ENCODE assay signal across 14 cellular contexts in genomic region chr3:120048355-120048754, GRCh38.
"Had no signal": no experiment of that assay in that cellular context is flagged by ENCODE, and none has a peak within 500 bp of the region (broad histone marks: within the 10 kb centered on the region; RNA-seq: fewer than 3 reads in every experiment).

No MANE protein-coding gene starts in this region.

- ATAC-seq: activated T-cell treated with anti-CD3 and anti-CD28 coated beads, Interleukin-2, amount 50 U/mL, for 4 hours; lower lobe of right lung; stimulated activated naive B cell treated with anti-CD40 and anti-IgM and Interleukin-4, amounts not matched to agents 10 μg/mL and 1 μg/mL and 100 μg/mL, for 72 hours had no signal

- DNase-seq: activated CD4-positive, alpha-beta T cell treated with anti-CD3 and anti-CD28 coated beads, Interleukin-2, amount 10 ng/mL, durations not matched to agents 24 days and 14 days; activated CD8-positive, alpha-beta memory T cell treated with anti-CD3 and anti-CD28 coated beads, Interleukin-2, amount 50 U/mL, for 4 hours; activated T-cell treated with anti-CD3 and anti-CD28 coated beads, Interleukin-2, amount 50 U/mL, for 4 hours; adrenal gland; caudate nucleus; immature natural killer cell; lower lobe of right lung; retina; spleen; stimulated activated CD4-positive, alpha-beta T cell treated with anti-CD3 and anti-CD28 coated beads, Interleukin-4, amount 100 ng/mL, for 4 hours; stimulated activated naive B cell treated with anti-CD40 and anti-IgM and Interleukin-4, amounts not matched to agents 10 μg/mL and 1 μg/mL and 100 μg/mL, for 72 hours; T-helper 1 cell had no signal

- H3K27ac ChIP-seq: adrenal gland, lower lobe of right lung, spleen had no signal

- H3K27ac Mint-ChIP-seq: activated CD4-positive, alpha-beta T cell treated with anti-CD3 and anti-CD28 coated beads, Interleukin-2, amount 10 ng/mL, durations not matched to agents 24 days and 14 days; nephron; stimulated activated naive B cell treated with anti-CD40 and anti-IgM and Interleukin-4, amounts not matched to agents 10 μg/mL and 1 μg/mL and 100 μg/mL, for 72 hours had no signal

- H3K36me3 ChIP-seq: adrenal gland, lower lobe of right lung had no signal

- H3K4me3 Mint-ChIP-seq: activated CD4-positive, alpha-beta T cell treated with anti-CD3 and anti-CD28 coated beads, Interleukin-2, amount 10 ng/mL, durations not matched to agents 24 days and 14 days; activated naive CD4-positive, alpha-beta T cell treated with anti-CD3 and anti-CD28 coated beads, Interleukin-2, amount 50 U/mL, for 24 hours; activated T-cell treated with anti-CD3 and anti-CD28 coated beads, Interleukin-2, amount 50 U/mL, for 4 hours; nephron; stimulated activated naive B cell treated with anti-CD40 and anti-IgM and Interleukin-4, amounts not matched to agents 10 μg/mL and 1 μg/mL and 100 μg/mL, for 72 hours had no signal

- H3K4me3 ChIP-seq: adrenal gland, lower lobe of right lung, spleen had no signal

- H3K27me3 ChIP-seq: adrenal gland, spleen had no signal

- H3K27me3 Mint-ChIP-seq: activated CD4-positive, alpha-beta T cell treated with anti-CD3 and anti-CD28 coated beads, Interleukin-2, amount 10 ng/mL, durations not matched to agents 24 days and 14 days; activated naive CD4-positive, alpha-beta T cell treated with anti-CD3 and anti-CD28 coated beads, Interleukin-2, amount 50 U/mL, for 24 hours; stimulated activated naive B cell treated with anti-CD40 and anti-IgM and Interleukin-4, amounts not matched to agents 10 μg/mL and 1 μg/mL and 100 μg/mL, for 72 hours had no signal
